In genomic region chrX:120603707-120604358, GRCh38 we compare ENCODE assay signal across 8 cellular contexts. TPM values are rescaled to one million over a fixed set of nuclear protein-coding genes. Genes with fewer than 3 reads are reported as not detected.
DNase-seq lines count a peak whose midpoint lies in the region; ATAC-seq and TF ChIP-seq lines count a peak whose summit lies in the region.

A gene with protein sequence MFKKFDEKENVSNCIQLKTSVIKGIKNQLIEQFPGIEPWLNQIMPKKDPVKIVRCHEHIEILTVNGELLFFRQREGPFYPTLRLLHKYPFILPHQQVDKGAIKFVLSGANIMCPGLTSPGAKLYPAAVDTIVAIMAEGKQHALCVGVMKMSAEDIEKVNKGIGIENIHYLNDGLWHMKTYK (plus strand): TSS chrX:120604101. CDS start chrX:120604237, 136 bp downstream.

- H3K4me1 Mint-ChIP-seq in T-cell = peaks cover 9 to 14% (median 14%) of the 10 kb centered on the region in 3 donors

- peak; percentile 97 for ATAC-seq in HG02759 (IDR thresholded peaks at IDR 0.05; ENCODE audit: unreplicated experiment)
- ATAC-seq in T-cell (replicated peaks in 1 of 4) = peak; percentile 90 to 96 (median 91)
- peak; percentile 92 to 97 (median 96) for ATAC-seq in heart right ventricle
- peak; percentile 94 to 98 for ATAC-seq in upper lobe of left lung (ENCODE audit: low FRiP score in 2 of 2)

- peak within 1 kb of the TSS; percentile 93 to 99 (median 97) for H3K4me3 Mint-ChIP-seq in T-cell

- H3K27me3 Mint-ChIP-seq in T-cell = no peaks in the 10 kb centered on the region

- CTCF ChIA-PET in T-cell (lab: Charles Lee) = interaction anchor here (0.6 to 1.5 kb wide), 4 partner anchors 43 to 186 kb away, joined by 3 to 7 read pairs (median 6); partner anchors contain the start of gene CUL4B (in 1 of the 2)

- H3K36me3 ChIP-seq in heart right ventricle (peaks cover 0 to 26% (median 6%) of the 10 kb centered on the region in 9 donors), upper lobe of left lung (peaks cover 0 to 7% (median 2%) of the 10 kb centered on the region in 4 donors)

- intact Hi-C loops in heart right ventricle (cut with DNase I) (loop anchor here in 5 of 10 donors (2.0 to 5.0 kb wide), 2 partner anchors 42 to 43 kb away; partner anchors contain the start of gene CUL4B (in 5 of the 5)), posterior cingulate gyrus (cut with DNase I) (loop anchor here (5.0 kb wide), 1 partner anchor 42 kb away; the partner anchor contains the start of gene CUL4B)

- TF ChIP-seq EP300 in upper lobe of left lung (IDR thresholded peaks at IDR 0.05) = no peak

- H3K27ac ChIP-seq in heart right ventricle = peak within 1 kb of the TSS; percentile 73 to 94 (median 90)
- H3K27ac ChIP-seq in upper lobe of left lung = peak within 1 kb of the TSS; percentile 83 to 93 (median 89)

- H3K4me3 ChIP-seq in GM12875 (ENCODE audit: low read depth, low read length) (peak within 1 kb of the TSS; percentile 73), heart right ventricle (peak within 1 kb of the TSS; percentile 56 to 82 (median 66)), upper lobe of left lung (peak within 1 kb of the TSS; percentile 44 to 65 (median 58))

- no peak for TF ChIP-seq CTCF in GM12875 (IDR thresholded peaks at IDR 0.05; ENCODE audit: borderline replicate concordance, insufficient read depth, low read depth, low read length)
- TF ChIP-seq CTCF in heart right ventricle (IDR thresholded peaks at IDR 0.05) = no peak
- TF ChIP-seq CTCF in upper lobe of left lung (IDR thresholded peaks at IDR 0.05) = no peak

- no peaks in the 10 kb centered on the region for H3K9me3 Mint-ChIP-seq in T-cell

- H3K36me3 Mint-ChIP-seq in T-cell = peaks cover 4% of the 10 kb centered on the region

- H3K4me1 ChIP-seq in heart right ventricle (peaks cover 0 to 24% (median 6%) of the 10 kb centered on the region in 9 donors), upper lobe of left lung (peaks cover 0 to 9% (median 3%) of the 10 kb centered on the region in 4 donors)

- 0 to 1% methylated on average over 22 to 31 of the region's 31 CpGs for WGBS in heart right ventricle, 2 donors
- WGBS in upper lobe of left lung, 2 donors = 0 to 39% methylated on average over 18 to 31 of the region's 31 CpGs

- POLR2A ChIA-PET in T-cell (lab: Charles Lee) = interaction anchor here (0.7 to 2.6 kb wide), 5 partner anchors 23 to 45 kb away, joined by 3 to 21 read pairs (median 7); partner anchors contain the start of gene CUL4B (in 1 of the 2)

- H3K27me3 ChIP-seq in heart right ventricle = no peaks in the 10 kb centered on the region
- no peaks in the 10 kb centered on the region for H3K27me3 ChIP-seq in upper lobe of left lung

- peak within 1 kb of the TSS; percentile 95 to 99 for H3K27ac Mint-ChIP-seq in T-cell

- no peaks in the 10 kb centered on the region for H3K9me3 ChIP-seq in heart right ventricle
- no peaks in the 10 kb centered on the region for H3K9me3 ChIP-seq in upper lobe of left lung

- peak; percentile 87 for DNase-seq in NCI-H1417 treated with DMSO at 0.1 percent for 48 hours (lab: John Stamatoyannopoulos, UW)
- peak; percentile 50 to 86 (median 72) for DNase-seq in T-cell
- DNase-seq in amniotic epithelial cell (ENCODE audit: low read depth) = peak; percentile 97
- peak; percentile 70 to 84 for DNase-seq in heart right ventricle
- peak; percentile 59 to 95 (median 77) for DNase-seq in posterior cingulate gyrus
- DNase-seq in upper lobe of left lung = peak in 1 of 2 donors; percentile 85

- peak in 2 of 4 donors; percentile 19 to 60 for TF ChIP-seq POLR2A in upper lobe of left lung (IDR thresholded peaks at IDR 0.05)

RNA-seq across cellular contexts. Expression of the gene that starts here (rescaled TPM):
- total RNA-seq in T-cell = 10 to 100 TPM; 18.9 to 27.2 (median 25.3) TPM
- total RNA-seq in heart right ventricle = 10 to 100 TPM; 31.4 to 41.0 (median 35.6) TPM
- 10 to 100 TPM; 31.5 to 41.4 TPM for polyA plus RNA-seq in heart right ventricle
- total RNA-seq in upper lobe of left lung = 10 to 100 TPM in 5 of 6 donors, 1 to 10 TPM in 1; 4.8 to 28.3 (median 22.1) TPM
